Comparison of ENCODE assay signal across 10 cellular contexts in genomic region chr17:77315551-77316190, GRCh38.
DNase-seq lines count a peak whose midpoint lies in the region; ATAC-seq and TF ChIP-seq lines count a peak whose summit lies in the region.
"Had no signal": no experiment of that assay in that cellular context is flagged by ENCODE, and none has a peak within 500 bp of the region (broad histone marks: within the 10 kb centered on the region; RNA-seq: fewer than 3 reads in every experiment).

No MANE protein-coding gene starts in this region.

- H3K27me3 ChIP-seq in cardiac muscle cell (no peaks in the 10 kb centered on the region), heart right ventricle (no peaks in the 10 kb centered on the region)

- H3K4me1 ChIP-seq in cardiac muscle cell (ENCODE audit: low read depth): peaks cover 27% of the 10 kb centered on the region
- H3K4me1 ChIP-seq in heart right ventricle: peaks cover 7 to 60% (median 36%) of the 10 kb centered on the region in 9 donors
- peaks cover 33% of the 10 kb centered on the region for H3K4me1 ChIP-seq in mucosa of descending colon (ENCODE audit: low read depth)

- ATAC-seq in heart right ventricle (no peak), mucosa of descending colon (no peak)

- WGBS in heart right ventricle, 2 donors: 73 to 81% methylated on average over 16 of the region's 16 CpGs

- peak overlapping the region; percentile 55 for H3K27ac Mint-ChIP-seq in dendritic cell treated with granulocyte-macrophage colony-stimulating factor and Interleukin-4, amounts not matched to agents 40 ng/mL and 50 ng/mL, for 4 days

- intact Hi-C loops in heart right ventricle (cut with DNase I) (no loop called here), mucosa of descending colon (cut with DNase I, micrococcal nuclease) (no loop called here)
- intact Hi-C loops in dendritic cell treated with granulocyte-macrophage colony-stimulating factor and Interleukin-4, amounts not matched to agents 40 ng/mL and 50 ng/mL, for 4 days (cut with micrococcal nuclease): loop anchor here (5.0 kb wide), 1 partner anchor 33 kb away; no protein-coding TSS in a partner anchor

- no peaks in the 10 kb centered on the region for H3K9me3 ChIP-seq in cardiac muscle cell (ENCODE audit: low read depth)
- no peaks in the 10 kb centered on the region for H3K9me3 ChIP-seq in heart right ventricle
- no peaks in the 10 kb centered on the region for H3K9me3 ChIP-seq in mucosa of descending colon

- peak in 1 of 2 donors; percentile 21 for DNase-seq in cardiac muscle cell (ENCODE audit: low read depth in 1 of 2, low spot score in 1 of 2)
- no peak for DNase-seq in heart right ventricle
- peak in 2 of 3 donors; percentile 41 to 57 for DNase-seq in mucosa of descending colon
- DNase-seq in activated T-cell treated with anti-CD3 and anti-CD28 coated beads, Interleukin-2, amount 50 U/mL, for 1 hour: no peak
- no peak for DNase-seq in stimulated activated CD8-positive, alpha-beta memory T cell treated with anti-CD3 and anti-CD28 coated beads, Interleukin-4, amount 100 ng/mL, for 48 hours
- DNase-seq in NCI-H510A (lab: John Stamatoyannopoulos, UW): no peak
- DNase-seq in KG1 (lab: John Stamatoyannopoulos, UW): no peak
- DNase-seq: activated CD8-positive, alpha-beta memory T cell treated with anti-CD3 and anti-CD28 coated beads, Interleukin-2, amount 50 U/mL, for 4 hours; stimulated activated CD4-positive, alpha-beta T cell treated with anti-CD3 and anti-CD28 coated beads, Interleukin-1b, Interleukin-23, amount 100 ng/mL, for 48 hours had no signal

- peaks cover 76% of the 10 kb centered on the region for H3K4me1 Mint-ChIP-seq in dendritic cell treated with granulocyte-macrophage colony-stimulating factor and Interleukin-4, amounts not matched to agents 40 ng/mL and 50 ng/mL, for 4 days (ENCODE audit: low read depth)

- H3K4me3 ChIP-seq in cardiac muscle cell: no peak overlapping the region
- no peak overlapping the region for H3K4me3 ChIP-seq in heart right ventricle
- H3K4me3 ChIP-seq in mucosa of descending colon: no peak overlapping the region

- no peaks in the 10 kb centered on the region for H3K27me3 Mint-ChIP-seq in dendritic cell treated with granulocyte-macrophage colony-stimulating factor and Interleukin-4, amounts not matched to agents 40 ng/mL and 50 ng/mL, for 4 days

- H3K36me3 ChIP-seq in cardiac muscle cell (no peaks in the 10 kb centered on the region), heart right ventricle (no peaks in the 10 kb centered on the region), mucosa of descending colon (ENCODE audit: low read depth) (no peaks in the 10 kb centered on the region)

- H3K4me3 Mint-ChIP-seq in dendritic cell treated with granulocyte-macrophage colony-stimulating factor and Interleukin-4, amounts not matched to agents 40 ng/mL and 50 ng/mL, for 4 days: peak overlapping the region; percentile 21

- peaks cover 71% of the 10 kb centered on the region for H3K36me3 Mint-ChIP-seq in dendritic cell treated with granulocyte-macrophage colony-stimulating factor and Interleukin-4, amounts not matched to agents 40 ng/mL and 50 ng/mL, for 4 days (ENCODE audit: low read depth)

- no peak for TF ChIP-seq CTCF in cardiac muscle cell (IDR thresholded peaks at IDR 0.05; ENCODE audit: low read depth, low read length)
- no peak for TF ChIP-seq CTCF in heart right ventricle (IDR thresholded peaks at IDR 0.05)
- TF ChIP-seq CTCF in mucosa of descending colon (IDR thresholded peaks at IDR 0.05): no peak

- H3K27ac ChIP-seq in cardiac muscle cell (peak overlapping the region; percentile 10), heart right ventricle (peak overlapping the region in 2 of 10 donors; percentile 36 to 69)

- H3K9me3 Mint-ChIP-seq in dendritic cell treated with granulocyte-macrophage colony-stimulating factor and Interleukin-4, amounts not matched to agents 40 ng/mL and 50 ng/mL, for 4 days: no peaks in the 10 kb centered on the region

Comparison
In these comparisons a context has a peak if more than half of its experiments do, and no peak if none do; other contexts are left out.
1. DNase-seq: peak in mucosa of descending colon (2 of 3); none in heart right ventricle (0 of 2), activated T-cell treated with anti-CD3 and anti-CD28 coated beads, Interleukin-2, amount 50 U/mL, for 1 hour (single experiment), stimulated activated CD8-positive, alpha-beta memory T cell treated with anti-CD3 and anti-CD28 coated beads, Interleukin-4, amount 100 ng/mL, for 48 hours (single experiment), NCI-H510A (single experiment) and KG1 (single experiment).